14 cellular contexts compared by ENCODE assay signal in the genomic region with DNA sequence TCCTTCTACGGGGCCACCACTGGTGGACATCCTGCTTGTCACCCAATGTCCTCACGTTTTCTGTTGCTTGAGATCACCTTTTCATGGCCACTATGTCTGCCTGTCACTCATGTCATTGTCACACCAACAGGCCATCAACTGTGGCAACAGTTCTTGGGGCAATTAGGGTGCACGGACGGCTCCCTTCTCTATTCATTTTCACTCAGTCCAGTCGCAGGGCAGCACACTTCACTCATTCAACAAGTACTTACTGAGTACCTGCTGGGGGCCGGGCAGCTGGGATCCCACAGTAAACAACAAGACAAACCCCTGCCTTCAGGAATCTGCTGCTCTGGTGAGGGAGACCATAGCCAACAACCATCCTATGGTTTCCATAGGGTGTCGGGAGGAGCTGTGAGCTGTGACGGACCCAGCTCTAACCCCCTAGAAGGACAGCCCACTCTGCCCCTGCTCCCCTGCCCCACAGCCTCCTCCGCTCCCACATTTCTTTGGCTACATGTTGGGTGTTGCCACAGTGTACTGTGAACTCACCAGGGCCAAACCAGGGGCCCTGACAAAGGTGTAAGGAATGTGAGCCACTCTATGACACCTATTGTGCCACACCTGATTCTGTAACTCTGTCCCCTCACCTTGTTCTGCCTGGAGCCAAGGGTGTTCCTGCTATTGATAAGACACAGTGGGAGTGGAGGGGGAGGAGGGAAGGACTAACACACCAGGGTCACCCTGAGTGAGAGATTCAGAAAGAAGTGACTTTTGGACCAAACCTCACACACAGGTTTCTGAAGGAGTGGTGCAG. TPM values are rescaled to one million over a fixed set of nuclear protein-coding genes. Genes with fewer than 3 reads are reported as not detected.
A peak's percentile ranks its signal among the peaks of the same experiment; 100 is the strongest.
DNase-seq lines count a peak whose midpoint lies in the region; ATAC-seq, FAIRE-seq and TF ChIP-seq lines count a peak whose summit lies in the region.
"Had no signal": no experiment of that assay in that cellular context is flagged by ENCODE, and none has a peak within 500 bp of the region (broad histone marks: within the 10 kb centered on the region; RNA-seq: fewer than 3 reads in every experiment).

No MANE protein-coding gene starts in this region.

- H3K36me3 ChIP-seq in keratinocyte (ENCODE audit: control insufficient read depth in 2 of 2, extremely low read depth in 1 of 2, insufficient read depth in 2 of 2, low read length in 2 of 2) (no peaks in the 10 kb centered on the region), small intestine (ENCODE audit: control insufficient read depth in 2 of 2, insufficient read depth in 2 of 2, low read length in 2 of 2) (peaks cover 0 to 7% of the 10 kb centered on the region in 2 donors)
- H3K36me3 ChIP-seq: ascending aorta had no signal

- H3K9me3 Mint-ChIP-seq in activated T-helper 1 cell treated with anti-CD3 and anti-CD28 coated beads, Interleukin-12 subunit alpha, Interleukin-12 subunit beta, Interleukin-2, Interleukin-4 antibody, amounts not matched to agents 30 ng/mL and 10 ng/mL and 1 ng/mL, durations not matched to agents 14 hours and 24 hours and 36 hours: no peaks in the 10 kb centered on the region

- H3K4me3 Mint-ChIP-seq in activated T-helper 1 cell treated with anti-CD3 and anti-CD28 coated beads, Interleukin-12 subunit alpha, Interleukin-12 subunit beta, Interleukin-2, Interleukin-4 antibody, amounts not matched to agents 30 ng/mL and 10 ng/mL and 1 ng/mL, durations not matched to agents 14 hours and 24 hours and 36 hours: peak overlapping the region; percentile 91

- peaks cover 44% of the 10 kb centered on the region for H3K4me1 Mint-ChIP-seq in activated T-helper 1 cell treated with anti-CD3 and anti-CD28 coated beads, Interleukin-12 subunit alpha, Interleukin-12 subunit beta, Interleukin-2, Interleukin-4 antibody, amounts not matched to agents 30 ng/mL and 10 ng/mL and 1 ng/mL, durations not matched to agents 14 hours and 24 hours and 36 hours (ENCODE audit: low read depth)

- TF ChIP-seq CTCF in keratinocyte (optimal IDR thresholded peaks at IDR 0.05 in 1 of 3, IDR thresholded peaks at IDR 0.05 in 1 of 3, conservative IDR thresholded peaks at IDR 0.05 in 1 of 3; ENCODE audit: extremely low read depth in 1 of 3, insufficient read depth in 2 of 3, low read length in 3 of 3): no peak

- peak; percentile 9 for DNase-seq in activated CD8-positive, alpha-beta memory T cell treated with anti-CD3 and anti-CD28 coated beads, Interleukin-2, amount 50 U/mL, for 4 hours
- no peak for DNase-seq in activated CD8-positive, alpha-beta memory T cell treated with anti-CD3 and anti-CD28 coated beads, Interleukin-2, amount 50 U/mL, for 48 hours
- DNase-seq in activated T-helper 1 cell treated with anti-CD3 and anti-CD28 coated beads, Interleukin-12 subunit alpha, Interleukin-12 subunit beta, Interleukin-2, Interleukin-4 antibody, amounts not matched to agents 30 ng/mL and 10 ng/mL and 1 ng/mL, durations not matched to agents 14 hours and 24 hours and 36 hours (ENCODE audit: low spot score): no peak
- DNase-seq in keratinocyte (ENCODE audit: low read depth, low spot score): no peak
- peak; percentile 100 for DNase-seq in small intestine
- DNase-seq in NCI-H2029 treated with DMSO at 0.1 percent for 48 hours (lab: John Stamatoyannopoulos, UW): no peak
- DNase-seq: activated CD4-positive, alpha-beta T cell treated with anti-CD3 and anti-CD28 coated beads, Interleukin-2, amount 50 U/mL, for 1 hour; NCI-H1048; NCI-H524 treated with DMSO at 0.1 percent for 48 hours; stimulated activated CD4-positive, alpha-beta T cell treated with anti-CD3 and anti-CD28 coated beads, Interleukin-1b, Interleukin-23, amount 100 ng/mL, for 48 hours had no signal

- no peak overlapping the region for H3K4me2 ChIP-seq in keratinocyte (ENCODE audit: control insufficient read depth, extremely low read depth, insufficient read depth, low read depth, low read length)
- H3K4me2 ChIP-seq: A549 had no signal

- no peak overlapping the region for H3K9ac ChIP-seq in keratinocyte (ENCODE audit: control insufficient read depth, extremely low read depth, insufficient read depth, low read length)

- WGBS in small intestine, 3 donors: 23 to 65% (median 39%) methylated on average over 9 of the region's 9 CpGs

- H3K79me2 ChIP-seq in keratinocyte (ENCODE audit: control insufficient read depth, insufficient read depth, low read length): no peaks in the 10 kb centered on the region

- peaks cover 4% of the 10 kb centered on the region for H3K27me3 Mint-ChIP-seq in activated T-helper 1 cell treated with anti-CD3 and anti-CD28 coated beads, Interleukin-12 subunit alpha, Interleukin-12 subunit beta, Interleukin-2, Interleukin-4 antibody, amounts not matched to agents 30 ng/mL and 10 ng/mL and 1 ng/mL, durations not matched to agents 14 hours and 24 hours and 36 hours (ENCODE audit: insufficient read depth)

- H3K4me1 ChIP-seq in keratinocyte (ENCODE audit: control insufficient read depth, extremely low read depth, insufficient read depth, low read length) (peaks cover 19% of the 10 kb centered on the region), small intestine (ENCODE audit: control insufficient read depth in 2 of 2, insufficient read depth in 1 of 2, low read depth in 1 of 2, low read length in 1 of 2) (peaks cover 3 to 5% of the 10 kb centered on the region in 2 donors)

- dilution Hi-C loops in keratinocyte (cut with MboI; ENCODE audit: extremely low pct_ligation_motif_present, low sequenced_read_pairs): no loop called here

- H3K27ac ChIP-seq in keratinocyte (ENCODE audit: control insufficient read depth, insufficient read depth, low read length): no peak overlapping the region
- H3K27ac ChIP-seq in small intestine (ENCODE audit: low read depth in 1 of 2, low read length in 1 of 2): peak overlapping the region; percentile 96 to 97
- H3K27ac ChIP-seq: A549, ascending aorta had no signal

- no peaks in the 10 kb centered on the region for H3K9me1 ChIP-seq in keratinocyte (ENCODE audit: control insufficient read depth, extremely low read depth, insufficient read depth, low read length)

- H3K27me3 ChIP-seq in keratinocyte (ENCODE audit: control insufficient read depth, extremely low read depth, insufficient read depth, low read length): no peaks in the 10 kb centered on the region
- H3K27me3 ChIP-seq in small intestine (ENCODE audit: control insufficient read depth in 2 of 2, insufficient read depth in 2 of 2, low read length in 2 of 2): no peaks in the 10 kb centered on the region
- H3K27me3 ChIP-seq: ascending aorta had no signal

- H3K9me3 ChIP-seq in keratinocyte (ENCODE audit: control insufficient read depth, low read depth, low read length) (no peaks in the 10 kb centered on the region), small intestine (ENCODE audit: control insufficient read depth, low read depth) (no peaks in the 10 kb centered on the region)
- H3K9me3 ChIP-seq: A549, ascending aorta had no signal

- intact Hi-C loops in activated T-helper 1 cell treated with anti-CD3 and anti-CD28 coated beads, Interleukin-12 subunit alpha, Interleukin-12 subunit beta, Interleukin-2, Interleukin-4 antibody, amounts not matched to agents 30 ng/mL and 10 ng/mL and 1 ng/mL, durations not matched to agents 14 hours and 24 hours and 36 hours (cut with micrococcal nuclease): loop anchor here (5.0 kb wide), 1 partner anchor 460 kb away; a partner anchor contains a TSS

- no peak overlapping the region for H2AFZ ChIP-seq in keratinocyte (ENCODE audit: control insufficient read depth, low read length)

- FAIRE-seq in keratinocyte (lab: Jason Lieb, UNC) (peak; percentile 64), small intestine (lab: Jason Lieb, UNC) (no peak)
- FAIRE-seq: A549 had no signal

- no peak overlapping the region for H3K27ac Mint-ChIP-seq in activated T-helper 1 cell treated with anti-CD3 and anti-CD28 coated beads, Interleukin-12 subunit alpha, Interleukin-12 subunit beta, Interleukin-2, Interleukin-4 antibody, amounts not matched to agents 30 ng/mL and 10 ng/mL and 1 ng/mL, durations not matched to agents 14 hours and 24 hours and 36 hours

- no peaks in the 10 kb centered on the region for H4K20me1 ChIP-seq in keratinocyte (ENCODE audit: control insufficient read depth, extremely low read depth, insufficient read depth, low read length)

- H3K4me3 ChIP-seq in keratinocyte (ENCODE audit: control insufficient read depth in 2 of 3, extremely low read depth in 1 of 3, insufficient read depth in 2 of 3, low read depth in 1 of 3, low read length in 3 of 3) (no peak overlapping the region), small intestine (ENCODE audit: low read depth in 1 of 2, low read length in 2 of 2) (peak overlapping the region in 1 of 2 donors; percentile 68)
- H3K4me3 ChIP-seq: A549, ascending aorta had no signal

- ATAC-seq in GM19455 (IDR thresholded peaks at IDR 0.05; ENCODE audit: unreplicated experiment) (no peak), GM18502 (IDR thresholded peaks at IDR 0.05; ENCODE audit: poor library complexity, unreplicated experiment) (no peak)
- ATAC-seq: A549 had no signal

- H3K36me3 Mint-ChIP-seq in activated T-helper 1 cell treated with anti-CD3 and anti-CD28 coated beads, Interleukin-12 subunit alpha, Interleukin-12 subunit beta, Interleukin-2, Interleukin-4 antibody, amounts not matched to agents 30 ng/mL and 10 ng/mL and 1 ng/mL, durations not matched to agents 14 hours and 24 hours and 36 hours (ENCODE audit: low read depth): peaks cover 11% of the 10 kb centered on the region

RNA-seq across cellular contexts. Expression of a gene that starts 1.9 kb away (rescaled TPM):
- total RNA-seq in activated T-helper 1 cell treated with anti-CD3 and anti-CD28 coated beads, Interleukin-12 subunit alpha, Interleukin-12 subunit beta, Interleukin-2, Interleukin-4 antibody, amounts not matched to agents 30 ng/mL and 10 ng/mL and 1 ng/mL, durations not matched to agents 14 hours and 24 hours and 36 hours: 11.6 and 13.4 TPM in 2 replicates
- polyA plus RNA-seq in keratinocyte (2.1 to 2.8 TPM (median 2.1 TPM) in 3 replicates), small intestine (100 to 1,000 TPM in 2 of 3 donors, 10 to 100 TPM in 1; 57.6 to 266 (median 191) TPM)
- 1.9 TPM for polyA plus RNA-seq in keratinocyte (2011; ENCODE audit: low read depth)
- polyA plus RNA-seq in keratinocyte (2011; cell fraction: cytosol; rRNA removed): 0.96 and 1.7 TPM in 2 replicates
- polyA plus RNA-seq in keratinocyte (2011; cell fraction: nucleus; rRNA removed): 5.8 and 6.8 TPM in 2 replicates
- 1.8 and 2.2 TPM in 2 replicates for polyA plus RNA-seq in keratinocyte (2012; ENCODE audit: low replicate concordance)
- polyA minus RNA-seq in keratinocyte: 1.9 to 4.3 TPM (median 2.2 TPM) in 3 replicates
- polyA minus RNA-seq in keratinocyte (2011; cell fraction: cytosol; rRNA and poly(A)+ RNA removed): 2.3 TPM
- polyA minus RNA-seq in keratinocyte (2011; cell fraction: nucleus; rRNA and poly(A)+ RNA removed): 4.1 TPM in 2 replicates

RNA-seq across cellular contexts. Expression of a gene that starts 37.0 kb away (rescaled TPM):
- total RNA-seq in activated T-helper 1 cell treated with anti-CD3 and anti-CD28 coated beads, Interleukin-12 subunit alpha, Interleukin-12 subunit beta, Interleukin-2, Interleukin-4 antibody, amounts not matched to agents 30 ng/mL and 10 ng/mL and 1 ng/mL, durations not matched to agents 14 hours and 24 hours and 36 hours: 3.9 and 4.3 TPM in 2 replicates
- polyA plus RNA-seq in keratinocyte: 22.0 to 36.1 TPM (median 26.0 TPM) in 3 replicates
- 85.5 TPM for polyA plus RNA-seq in keratinocyte (2011; ENCODE audit: low read depth)
- polyA plus RNA-seq in keratinocyte (2011; cell fraction: cytosol; rRNA removed): 26.9 and 36.7 TPM in 2 replicates
- 62.6 and 75.1 TPM in 2 replicates for polyA plus RNA-seq in keratinocyte (2011; cell fraction: nucleus; rRNA removed)
- polyA plus RNA-seq in keratinocyte (2012; ENCODE audit: low replicate concordance): 30.7 and 70.4 TPM in 2 replicates
- polyA minus RNA-seq in keratinocyte: 36.6 to 91.1 TPM (median 43.6 TPM) in 3 replicates
- polyA minus RNA-seq in keratinocyte (2011; cell fraction: cytosol; rRNA and poly(A)+ RNA removed): 42.4 TPM
- polyA minus RNA-seq in keratinocyte (2011; cell fraction: nucleus; rRNA and poly(A)+ RNA removed): 33.6 and 34.4 TPM in 2 replicates
- polyA plus RNA-seq in small intestine: 10 to 100 TPM in 1 of 3 donors, 1 to 10 TPM in 2; 7.8 to 16.3 (median 8.8) TPM

RNA-seq across cellular contexts. Expression of a gene that starts 46.5 kb away (rescaled TPM):
- 0.10 and 0.12 TPM in 2 replicates for total RNA-seq in activated T-helper 1 cell treated with anti-CD3 and anti-CD28 coated beads, Interleukin-12 subunit alpha, Interleukin-12 subunit beta, Interleukin-2, Interleukin-4 antibody, amounts not matched to agents 30 ng/mL and 10 ng/mL and 1 ng/mL, durations not matched to agents 14 hours and 24 hours and 36 hours
- polyA plus RNA-seq in keratinocyte (0.01 to 0.02 TPM in 2 of 3 replicates, not detected in the other), small intestine (under 1 TPM; 0.19 to 0.89 (median 0.81) TPM)
- not detected for polyA plus RNA-seq in keratinocyte (2011; ENCODE audit: low read depth)
- 0.01 TPM in 1 of 2 replicates, not detected in the other for polyA plus RNA-seq in keratinocyte (2011; cell fraction: cytosol; rRNA removed)
- polyA plus RNA-seq in keratinocyte (2011; cell fraction: nucleus; rRNA removed): 0.08 and 0.11 TPM in 2 replicates
- 0.03 and 0.16 TPM in 2 replicates for polyA plus RNA-seq in keratinocyte (2012; ENCODE audit: low replicate concordance)
- polyA minus RNA-seq in keratinocyte: 0.03 TPM in 1 of 3 replicates, not detected in the others
- polyA minus RNA-seq in keratinocyte (2011; cell fraction: cytosol; rRNA and poly(A)+ RNA removed): not detected
- polyA minus RNA-seq in keratinocyte (2011; cell fraction: nucleus; rRNA and poly(A)+ RNA removed): not detected in 2 replicates

Comparison
In these comparisons a context has a peak if more than half of its experiments do, and no peak if none do; other contexts are left out.
1. DNase-seq: peak in activated CD8-positive, alpha-beta memory T cell treated with anti-CD3 and anti-CD28 coated beads, Interleukin-2, amount 50 U/mL, for 4 hours (single experiment) and small intestine (single experiment); none in activated CD8-positive, alpha-beta memory T cell treated with anti-CD3 and anti-CD28 coated beads, Interleukin-2, amount 50 U/mL, for 48 hours (single experiment), activated T-helper 1 cell treated with anti-CD3 and anti-CD28 coated beads, Interleukin-12 subunit alpha, Interleukin-12 subunit beta, Interleukin-2, Interleukin-4 antibody, amounts not matched to agents 30 ng/mL and 10 ng/mL and 1 ng/mL, durations not matched to agents 14 hours and 24 hours and 36 hours (single experiment), keratinocyte (single experiment) and NCI-H2029 treated with DMSO at 0.1 percent for 48 hours (single experiment).
2. RNA of a gene that starts 1.9 kb away (polyA plus RNA-seq): 57.6 to 266 TPM in small intestine; 0.96 to 6.8 TPM in keratinocyte; every median in the first group is over 4 times any median in the second.